24 cellular contexts compared by ENCODE assay signal in genomic region chr6:78192057-78192456, GRCh38.
DNase-seq lines count a peak whose midpoint lies in the region; ATAC-seq and TF ChIP-seq lines count a peak whose summit lies in the region.
"Had no signal": no experiment of that assay in that cellular context is flagged by ENCODE, and none has a peak within 500 bp of the region (broad histone marks: within the 10 kb centered on the region; RNA-seq: fewer than 3 reads in every experiment).

No MANE protein-coding gene starts in this region.

- H2AFZ ChIP-seq in GM23338 (no peak overlapping the region), OCI-LY3 (ENCODE audit: low read depth, low read length) (no peak overlapping the region)
- H2AFZ ChIP-seq: PC-9 had no signal

- no peaks in the 10 kb centered on the region for H3K9me2 ChIP-seq in GM23338 (ENCODE audit: insufficient read depth)

- H3K9me3 ChIP-seq in OCI-LY3 (ENCODE audit: insufficient read depth, low read length) (no peaks in the 10 kb centered on the region; the same call in 1 of the 2 replicates), MG63 (no peaks in the 10 kb centered on the region; the same call in 1 of the 2 replicates), lower lobe of right lung (no peaks in the 10 kb centered on the region)
- H3K9me3 ChIP-seq: SJCRH30 had no signal

- H3K79me2 ChIP-seq in GM23338 (replicated peaks; ENCODE audit: insufficient read depth) (no peaks in the 10 kb centered on the region), OCI-LY3 (ENCODE audit: low read length) (no peaks in the 10 kb centered on the region)

- H3F3A ChIP-seq in GM23338 (replicated peaks; ENCODE audit: low read depth): no peaks in the 10 kb centered on the region

- ATAC-seq in GM23338 (peak; percentile 96), lower lobe of right lung (no peak)
- ATAC-seq: Right ventricle myocardium inferior, SK-N-SH treated with all-trans-retinoic acid at 6 μM for 48 hours had no signal

- TF ChIP-seq CTCF in GM23338 (conservative IDR thresholded peaks at IDR 0.05; ENCODE audit: low read depth in 2 of 2) (no peak), OCI-LY3 (IDR thresholded peaks at IDR 0.05; ENCODE audit: low read depth, low read length) (no peak), lower lobe of right lung (IDR thresholded peaks at IDR 0.05) (no peak)

- no peak overlapping the region for H3K27ac Mint-ChIP-seq in GM23338
- H3K27ac Mint-ChIP-seq: CD4-positive, alpha-beta T cell had no signal

- no peak overlapping the region for H3K4me3 ChIP-seq in GM23338
- no peak overlapping the region; the same call in 1 of the 2 replicates for H3K4me3 ChIP-seq in OCI-LY3 (ENCODE audit: low read length)
- no peak overlapping the region for H3K4me3 ChIP-seq in MG63
- no peak overlapping the region for H3K4me3 ChIP-seq in lower lobe of right lung
- H3K4me3 ChIP-seq: PC-9, SJCRH30 had no signal

- H3K4me2 ChIP-seq in GM23338 (no peak overlapping the region), OCI-LY3 (ENCODE audit: low read length) (peak overlapping the region; percentile 16; the same call in 1 of the 2 replicates)
- H3K4me2 ChIP-seq: PC-9 had no signal

- DNase-seq in GM23338 (ENCODE audit: low spot score) (peak; percentile 82), globus pallidus (ENCODE audit: low spot score) (peak; percentile 7), iPS-NIHi7 (ENCODE audit: extremely low spot score) (peak; percentile 17), MG63 (no peak), lower lobe of right lung (no peak), inferior parietal cortex (ENCODE audit: extremely low spot score) (no peak), DMS 273 (lab: John Stamatoyannopoulos, UW; ENCODE audit: unreplicated experiment) (no peak)
- DNase-seq: AML-193; CD4-positive, alpha-beta T cell; DMS53; GOT3; NCI-H1417; NCI-H1694; NCI-H2029 treated with DMSO at 0.1 percent for 48 hours; NCI-H446 treated with DMSO at 0.1 percent for 48 hours; NCI-H82; NK-92 treated with Interleukin-12 subunit alpha and Interleukin-12 subunit beta, amount 100 ng/mL, for 24 hours; PC-9; SJCRH30 had no signal

- no peaks in the 10 kb centered on the region for H3K36me3 ChIP-seq in GM23338 (ENCODE audit: insufficient read depth)
- H3K36me3 ChIP-seq in OCI-LY3 (replicated peaks; ENCODE audit: low read depth, low read length): peaks cover 13% of the 10 kb centered on the region
- no peaks in the 10 kb centered on the region for H3K36me3 ChIP-seq in MG63
- no peaks in the 10 kb centered on the region for H3K36me3 ChIP-seq in lower lobe of right lung
- H3K36me3 ChIP-seq: BLaER1 treated with 17β-estradiol and CSF1 and Interleukin-3, amounts not matched to agents 10 nM and 100 nM; SJCRH30 had no signal

- H3K9ac ChIP-seq in OCI-LY3 (ENCODE audit: low read length): no peak overlapping the region
- H3K9ac ChIP-seq: BLaER1 treated with 17β-estradiol and CSF1 and Interleukin-3, amounts not matched to agents 10 nM and 100 nM had no signal

- intact Hi-C loops in lower lobe of right lung (cut with DNase I): no loop called here

- peaks cover 7% of the 10 kb centered on the region for H3K4me1 Mint-ChIP-seq in GM23338

- H3K27me3 Mint-ChIP-seq in GM23338 (ENCODE audit: insufficient read depth, low read depth, poor library complexity): peaks cover 64% of the 10 kb centered on the region
- H3K27me3 Mint-ChIP-seq: CD4-positive, alpha-beta T cell had no signal

- no peak overlapping the region for H3K4me3 Mint-ChIP-seq in GM23338
- H3K4me3 Mint-ChIP-seq: CD4-positive, alpha-beta T cell had no signal

- H3K9me3 Mint-ChIP-seq in GM23338: peaks cover 37% of the 10 kb centered on the region

- H3K4me1 ChIP-seq in GM23338 (ENCODE audit: insufficient read depth): no peaks in the 10 kb centered on the region
- peaks cover 19% of the 10 kb centered on the region for H3K4me1 ChIP-seq in OCI-LY3 (ENCODE audit: low read length)
- H3K4me1 ChIP-seq in lower lobe of right lung: no peaks in the 10 kb centered on the region
- H3K4me1 ChIP-seq: SJCRH30 had no signal

- H3K36me3 Mint-ChIP-seq in GM23338 (ENCODE audit: low read depth): peaks cover 26% of the 10 kb centered on the region

- peaks cover 16% of the 10 kb centered on the region for H4K20me1 ChIP-seq in GM23338 (replicated peaks; ENCODE audit: insufficient read depth)
- H4K20me1 ChIP-seq in OCI-LY3 (ENCODE audit: insufficient read depth, low read length): no peaks in the 10 kb centered on the region
- H4K20me1 ChIP-seq: BLaER1 treated with 17β-estradiol and CSF1 and Interleukin-3, amounts not matched to agents 10 nM and 100 nM had no signal

- peaks cover 83% of the 10 kb centered on the region for H3K27me3 ChIP-seq in GM23338 (ENCODE audit: insufficient read depth)
- no peaks in the 10 kb centered on the region for H3K27me3 ChIP-seq in OCI-LY3 (ENCODE audit: low read depth, low read length)
- H3K27me3 ChIP-seq in MG63: no peaks in the 10 kb centered on the region
- H3K27me3 ChIP-seq in lower lobe of right lung (ENCODE audit: low read depth): no peaks in the 10 kb centered on the region
- H3K27me3 ChIP-seq: BLaER1 treated with 17β-estradiol and CSF1 and Interleukin-3, amounts not matched to agents 10 nM and 100 nM; SJCRH30 had no signal

- no peak overlapping the region for H3K27ac ChIP-seq in GM23338 (ENCODE audit: low read depth)
- peak overlapping the region; percentile 11; the same call in 1 of the 2 replicates for H3K27ac ChIP-seq in OCI-LY3 (ENCODE audit: low read length)
- no peak overlapping the region for H3K27ac ChIP-seq in lower lobe of right lung
- H3K27ac ChIP-seq: HL-60, PC-9, SJCRH30 had no signal

TF ChIP-seq in GM23338, 12 proteins besides CTCF, POLR2A, EP300 and RAD21:
- TF ChIP-seq CREB1 (CRISPR knock-in tag; IDR thresholded peaks at IDR 0.05; ENCODE audit: low read depth) (no peak), POLR2AphosphoS5 (IDR thresholded peaks at IDR 0.05; ENCODE audit: low read depth) (peak; percentile 34; the same call in 1 of the 2 replicates), NANOG (IDR thresholded peaks at IDR 0.05; ENCODE audit: borderline replicate concordance) (no peak)

Comparison
In these comparisons a context has a peak if more than half of its experiments do, and no peak if none do; other contexts are left out.
1. DNase-seq: peak in GM23338 (single experiment), globus pallidus (single experiment) and iPS-NIHi7 (single experiment); none in MG63 (single experiment), lower lobe of right lung (single experiment), inferior parietal cortex (single experiment) and DMS 273 (single experiment).